In the genomic region with DNA sequence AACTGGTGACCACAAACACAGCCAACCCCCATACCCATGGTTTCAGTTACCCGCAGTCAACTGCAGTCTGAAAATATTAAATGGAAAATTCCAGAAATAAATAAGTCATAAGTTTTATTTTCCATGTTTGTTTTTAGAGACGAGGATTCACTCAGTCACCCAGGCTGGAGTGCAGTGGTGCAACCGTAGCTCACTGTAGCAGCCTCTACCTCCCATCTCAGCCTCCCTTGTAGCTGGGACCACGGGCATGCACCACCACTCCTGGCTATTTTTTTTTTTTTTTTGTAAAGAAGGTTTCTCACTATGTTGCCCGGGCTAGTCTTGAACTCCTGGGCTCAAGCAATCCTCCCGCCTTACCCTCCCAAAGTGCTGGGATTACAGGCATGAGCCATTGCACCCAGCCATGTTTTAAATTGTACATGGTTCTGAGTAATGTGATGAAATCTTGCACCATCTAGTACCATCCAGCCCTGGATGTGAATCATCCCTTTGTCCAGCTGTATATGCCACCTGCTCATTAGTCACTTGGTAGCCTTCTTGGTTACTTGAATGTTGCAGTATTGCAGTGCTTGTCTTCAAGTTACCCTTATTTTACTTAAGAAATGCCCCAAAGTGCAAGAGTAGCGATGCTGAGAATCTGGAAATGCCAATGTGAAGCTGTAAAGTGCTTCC, we compare ENCODE assay signal across 11 cellular contexts. TPM values are rescaled to one million over a fixed set of nuclear protein-coding genes. Genes with fewer than 3 reads are reported as not detected.
A peak's percentile ranks its signal among the peaks of the same experiment; 100 is the strongest.
DNase-seq lines count a peak whose midpoint lies in the region; ATAC-seq and TF ChIP-seq lines count a peak whose summit lies in the region.
"Had no signal": no experiment of that assay in that cellular context is flagged by ENCODE, and none has a peak within 500 bp of the region (broad histone marks: within the 10 kb centered on the region; RNA-seq: fewer than 3 reads in every experiment).

No MANE protein-coding gene starts in this region.

- ATAC-seq in HG02759 (IDR thresholded peaks at IDR 0.05; ENCODE audit: unreplicated experiment) (no peak), GM21390 (IDR thresholded peaks at IDR 0.05; ENCODE audit: unreplicated experiment) (no peak)

- no peak for TF ChIP-seq CTCF in kidney epithelial cell (IDR thresholded peaks at IDR 0.05; ENCODE audit: insufficient read depth, low read length, poor library complexity, severe bottlenecking)
- no peak for TF ChIP-seq CTCF in osteocyte (IDR thresholded peaks at IDR 0.05)
- no peak for TF ChIP-seq CTCF in type B pancreatic cell (conservative IDR thresholded peaks at IDR 0.05)

- no peaks in the 10 kb centered on the region for H3K36me3 ChIP-seq in kidney epithelial cell (ENCODE audit: control insufficient read depth, insufficient read depth, low read length)

- H3K9me3 Mint-ChIP-seq in activated naive CD8-positive, alpha-beta T cell (ENCODE audit: low read depth), result peaks cover 13% of the 10 kb centered on the region
- H3K9me3 Mint-ChIP-seq in osteocyte (ENCODE audit: unreplicated experiment), result peaks cover 14% of the 10 kb centered on the region
- peaks cover 12% of the 10 kb centered on the region for H3K9me3 Mint-ChIP-seq in type B pancreatic cell

- no peak overlapping the region for H3K4me3 ChIP-seq in kidney epithelial cell (ENCODE audit: low read depth, low read length)
- H3K4me3 ChIP-seq: heart right ventricle had no signal

- peaks cover 23% of the 10 kb centered on the region for H3K36me3 Mint-ChIP-seq in activated naive CD8-positive, alpha-beta T cell
- H3K36me3 Mint-ChIP-seq in osteocyte (ENCODE audit: unreplicated experiment), result peaks cover 32% of the 10 kb centered on the region
- peaks cover 53% of the 10 kb centered on the region for H3K36me3 Mint-ChIP-seq in type B pancreatic cell

- no peaks in the 10 kb centered on the region for H3K27me3 Mint-ChIP-seq in activated naive CD8-positive, alpha-beta T cell
- H3K27me3 Mint-ChIP-seq in osteocyte (ENCODE audit: unreplicated experiment) (no peaks in the 10 kb centered on the region), type B pancreatic cell (no peaks in the 10 kb centered on the region)

- DNase-seq in AG08396 (ENCODE audit: low spot score) (peak; percentile 45), HCEC 1CT (peak; percentile 91), kidney epithelial cell (ENCODE audit: low read depth) (peak; percentile 91), osteocyte (ENCODE audit: extremely low spot score, unreplicated experiment) (no peak), type B pancreatic cell (ENCODE audit: extremely low spot score, unreplicated experiment) (no peak)
- DNase-seq: heart right ventricle, NCI-H2029 treated with DMSO at 0.1 percent for 48 hours, occipital lobe had no signal

- no peaks in the 10 kb centered on the region for H3K27me3 ChIP-seq in kidney epithelial cell (ENCODE audit: control insufficient read depth, insufficient read depth, low read length)
- H3K27me3 ChIP-seq: heart right ventricle had no signal

- H3K4me1 Mint-ChIP-seq in activated naive CD8-positive, alpha-beta T cell (ENCODE audit: low read depth), result peaks cover 47% of the 10 kb centered on the region
- H3K4me1 Mint-ChIP-seq in osteocyte (ENCODE audit: unreplicated experiment), result peaks cover 19% of the 10 kb centered on the region
- peaks cover 8% of the 10 kb centered on the region for H3K4me1 Mint-ChIP-seq in type B pancreatic cell (ENCODE audit: unreplicated experiment)

- peak overlapping the region; percentile 72 for H3K27ac Mint-ChIP-seq in activated naive CD8-positive, alpha-beta T cell
- no peak overlapping the region for H3K27ac Mint-ChIP-seq in osteocyte (ENCODE audit: unreplicated experiment)
- no peak overlapping the region for H3K27ac Mint-ChIP-seq in type B pancreatic cell

- H3K4me3 Mint-ChIP-seq in activated naive CD8-positive, alpha-beta T cell, result no peak overlapping the region
- no peak overlapping the region for H3K4me3 Mint-ChIP-seq in osteocyte (ENCODE audit: unreplicated experiment)
- H3K4me3 Mint-ChIP-seq in type B pancreatic cell, result no peak overlapping the region

RNA-seq across cellular contexts. Expression of a gene that starts 14.5 kb away (rescaled TPM):
- total RNA-seq in kidney epithelial cell, result 199 and 228 TPM in 2 replicates
- total RNA-seq in osteocyte, result 129 TPM in 2 replicates
- 138 and 151 TPM in 2 replicates for total RNA-seq in type B pancreatic cell (ENCODE audit: low replicate concordance)

Comparison
In these comparisons a context has a peak if more than half of its experiments do, and no peak if none do; other contexts are left out.
1. DNase-seq: peak in AG08396 (single experiment), HCEC 1CT (single experiment) and kidney epithelial cell (single experiment); none in osteocyte (single experiment) and type B pancreatic cell (single experiment).